ENCODE assay signal across 13 cellular contexts in genomic region chr16:48356633-48357376, GRCh38.
"Had no signal": no experiment of that assay in that cellular context is flagged by ENCODE, and none has a peak within 500 bp of the region (broad histone marks: within the 10 kb centered on the region; RNA-seq: fewer than 3 reads in every experiment).

No MANE protein-coding gene starts in this region.

- DNase-seq: activated CD4-positive, alpha-beta T cell treated with anti-CD3 and anti-CD28 coated beads for 4 hours; activated gamma-delta T cell treated with Interleukin-2 at 50 U/mL for 16 hours; adrenal gland; caudate nucleus; cortex of kidney; effector memory CD8-positive, alpha-beta T cell; gastrocnemius medialis; mesendoderm; small intestine had no signal

- H3K27me3 ChIP-seq: adrenal gland, gastrocnemius medialis, right atrium auricular region, tibial nerve had no signal

- H3K27me3 Mint-ChIP-seq: effector memory CD8-positive, alpha-beta T cell had no signal

- FAIRE-seq: small intestine had no signal

- H3K4me3 Mint-ChIP-seq: effector memory CD8-positive, alpha-beta T cell had no signal

- H3K9me3 ChIP-seq: adrenal gland, gastrocnemius medialis, right atrium auricular region, tibial nerve had no signal

- H3K9me3 Mint-ChIP-seq: effector memory CD8-positive, alpha-beta T cell had no signal

- ATAC-seq: effector memory CD8-positive, alpha-beta T cell; gastrocnemius medialis had no signal

- H3K27ac ChIP-seq: adrenal gland, epithelial cell of prostate, right atrium auricular region, tibial nerve, VCaP had no signal

- H3K4me3 ChIP-seq: adrenal gland, gastrocnemius medialis, right atrium auricular region, tibial nerve had no signal
